Comparison of ENCODE assay signal across 25 cellular contexts in genomic region chr10:8272794-8273425, GRCh38.
DNase-seq lines count a peak whose midpoint lies in the region; ATAC-seq and TF ChIP-seq lines count a peak whose summit lies in the region.
"Had no signal": no experiment of that assay in that cellular context is flagged by ENCODE, and none has a peak within 500 bp of the region (broad histone marks: within the 10 kb centered on the region; RNA-seq: fewer than 3 reads in every experiment).

No MANE protein-coding gene starts in this region.

- DNase-seq in Caco-2: no peak
- peak; percentile 69 for DNase-seq in LNCaP clone FGC (ENCODE audit: low read depth)
- DNase-seq in WTC11 (ENCODE audit: low spot score): no peak
- peak in 1 of 2 donors; percentile 68 for DNase-seq in trophoblast cell
- no peak for DNase-seq in stimulated activated CD4-positive, alpha-beta T cell treated with anti-CD3 and anti-CD28 coated beads, Interleukin-4, amount 100 ng/mL, for 4 hours
- no peak for DNase-seq in cerebellum (ENCODE audit: low spot score)
- DNase-seq: BE2C; CD4-positive, alpha-beta T cell; COR-L47; DMS 273 treated with DMSO at 0.1 percent for 48 hours; DMS79 treated with DMSO at 0.1 percent for 48 hours; GM23248; H9; KBM-7; NCI-H1092 treated with DMSO at 0.1 percent for 48 hours; NCI-H1436 treated with DMSO at 0.1 percent for 48 hours; NCI-H1930; NCI-H2227 treated with DMSO at 0.1 percent for 48 hours; NCI-H510A treated with DMSO at 0.1 percent for 48 hours; NCI-H774; NK-92 treated with Interleukin-12 subunit alpha and Interleukin-12 subunit beta, amount 100 ng/mL, for 24 hours; Right ventricle myocardium superior had no signal

- no peak overlapping the region for H3K4ac ChIP-seq in trophoblast cell (ENCODE audit: low read depth, low read length)

- H3K27me3 Mint-ChIP-seq in Caco-2 (ENCODE audit: insufficient read depth, unreplicated experiment) (no peaks in the 10 kb centered on the region), WTC11 (ENCODE audit: low read depth) (peaks cover 35% of the 10 kb centered on the region)
- H3K27me3 Mint-ChIP-seq: CD4-positive, alpha-beta T cell had no signal

- no peak overlapping the region for H2AFZ ChIP-seq in trophoblast cell (ENCODE audit: insufficient read depth, low read length, poor library complexity)
- H2AFZ ChIP-seq: GM23248 had no signal

- H3K36me3 Mint-ChIP-seq in Caco-2 (ENCODE audit: insufficient read depth, unreplicated experiment): no peaks in the 10 kb centered on the region
- H3K36me3 Mint-ChIP-seq in WTC11: no peaks in the 10 kb centered on the region

- H3K4me1 Mint-ChIP-seq in Caco-2 (ENCODE audit: low read depth, unreplicated experiment): peaks cover 13% of the 10 kb centered on the region
- H3K4me1 Mint-ChIP-seq in WTC11: peaks cover 14% of the 10 kb centered on the region

- CTCF ChIA-PET in Caco-2 (lab: Charles Lee): interaction anchor here (0.6 kb wide), 1 partner anchor 81 kb away, joined by 7 read pairs; no protein-coding TSS in a partner anchor
- CTCF ChIA-PET in WTC11 (lab: Charles Lee): interaction anchor here (0.7 kb wide), 1 partner anchor 401 kb away, joined by 3 read pairs; no protein-coding TSS in a partner anchor

- H3K36me3 ChIP-seq in Caco-2 (ENCODE audit: control insufficient read depth, insufficient read depth, low read length) (no peaks in the 10 kb centered on the region), trophoblast cell (ENCODE audit: control insufficient read depth in 1 of 2, insufficient read depth in 2 of 2, low read length in 2 of 2) (no peaks in the 10 kb centered on the region)
- H3K36me3 ChIP-seq: BE2C had no signal

- no peak overlapping the region for H3K23ac ChIP-seq in trophoblast cell (ENCODE audit: low read length)

- H3K18ac ChIP-seq in trophoblast cell (ENCODE audit: low read length): no peak overlapping the region

- WGBS in trophoblast cell (ENCODE audit: extremely low coverage, insufficient coverage, insufficient read length): no CpG with 5 or more reads among the region's 10 CpGs

- H3K27me3 ChIP-seq in Caco-2 (replicated peaks; ENCODE audit: control insufficient read depth, insufficient read depth, low read length): no peaks in the 10 kb centered on the region
- no peaks in the 10 kb centered on the region for H3K27me3 ChIP-seq in trophoblast cell (ENCODE audit: insufficient read depth, low read length)
- H3K27me3 ChIP-seq: BE2C had no signal

- no peak overlapping the region for H3K4me2 ChIP-seq in trophoblast cell (ENCODE audit: low read length)

- ATAC-seq in WTC11: 0 out of 2 replicates have a peak, but pooled peaks have one; percentile 30
- ATAC-seq in GM21447 (IDR thresholded peaks at IDR 0.05; ENCODE audit: unreplicated experiment): no peak
- ATAC-seq: GM12878 had no signal

- no peaks in the 10 kb centered on the region for H3K9me3 Mint-ChIP-seq in Caco-2 (ENCODE audit: unreplicated experiment)
- H3K9me3 Mint-ChIP-seq in WTC11: no peaks in the 10 kb centered on the region; the same call in 1 of the 2 replicates
- H3K9me3 Mint-ChIP-seq: CD4-positive, alpha-beta T cell; H9 had no signal

- no peak overlapping the region for H3K9ac ChIP-seq in trophoblast cell (ENCODE audit: low read length)
- H3K9ac ChIP-seq: GM23248 had no signal

- no peak overlapping the region for H3K4me3 Mint-ChIP-seq in Caco-2 (ENCODE audit: unreplicated experiment)
- H3K4me3 Mint-ChIP-seq in WTC11: no peak overlapping the region
- H3K4me3 Mint-ChIP-seq: CD4-positive, alpha-beta T cell; H9 had no signal

- H3K14ac ChIP-seq in trophoblast cell (ENCODE audit: low read length): no peak overlapping the region

- peak overlapping the region; percentile 68 for H2BK120ac ChIP-seq in trophoblast cell (ENCODE audit: insufficient read depth, low read length, poor library complexity)

- H3K27ac Mint-ChIP-seq in Caco-2 (ENCODE audit: unreplicated experiment): peak overlapping the region; percentile 17
- no peak overlapping the region for H3K27ac Mint-ChIP-seq in WTC11
- H3K27ac Mint-ChIP-seq: CD4-positive, alpha-beta T cell; H9 had no signal

- no peak overlapping the region for H4K12ac ChIP-seq in trophoblast cell (ENCODE audit: low read depth, low read length)

- H2AK5ac ChIP-seq in trophoblast cell (ENCODE audit: low read length): no peak overlapping the region

- no peak overlapping the region for H3K4me3 ChIP-seq in Caco-2 (ENCODE audit: low read depth, low read length)
- H3K4me3 ChIP-seq in LNCaP clone FGC (ENCODE audit: low read depth, low read length): no peak overlapping the region
- no peak overlapping the region for H3K4me3 ChIP-seq in trophoblast cell (ENCODE audit: low read depth, low read length)
- H3K4me3 ChIP-seq: GM12878, GM23248 had no signal

- H3K27ac ChIP-seq in trophoblast cell (ENCODE audit: low read depth, low read length): no peak overlapping the region
- H3K27ac ChIP-seq: GM23248, HL-60 had no signal

- intact Hi-C loops in Caco-2 (cut with micrococcal nuclease; ENCODE audit: unreplicated experiment): no loop called here

- BruUV-seq in Caco-2 (replicated peaks; lab: Mats Ljungman, UMichigan): no TSS peak

- H3K79me1 ChIP-seq in trophoblast cell (ENCODE audit: low read length): no peaks in the 10 kb centered on the region

- H4K8ac ChIP-seq in trophoblast cell (ENCODE audit: low read depth, low read length): no peak overlapping the region

- H2BK12ac ChIP-seq in trophoblast cell (ENCODE audit: low read length): peak overlapping the region; percentile 77

- H3K9me3 ChIP-seq in Caco-2 (no peaks in the 10 kb centered on the region), trophoblast cell (ENCODE audit: insufficient read depth, low read depth, low read length) (no peaks in the 10 kb centered on the region)
- H3K9me3 ChIP-seq: BE2C had no signal

- no peaks in the 10 kb centered on the region for H3K79me2 ChIP-seq in trophoblast cell (ENCODE audit: control insufficient read depth, insufficient read depth, low read length, poor library complexity)

- POLR2A ChIA-PET in Caco-2 (lab: Charles Lee): no interaction called here
- POLR2A ChIA-PET in WTC11 (lab: Charles Lee): interaction anchor here (0.7 kb wide), 2 partner anchors 34 to 187 kb away, joined by 3 to 11 read pairs; no protein-coding TSS in a partner anchor

- no peak for TF ChIP-seq CTCF in Caco-2 (IDR thresholded peaks at IDR 0.05; ENCODE audit: insufficient read depth in 1 of 2, low read depth in 1 of 2, low read length in 1 of 2, severe bottlenecking in 1 of 2, unreplicated experiment in 1 of 2)
- TF ChIP-seq CTCF in LNCaP clone FGC (IDR thresholded peaks at IDR 0.05; ENCODE audit: control insufficient read depth, extremely low read depth, insufficient read depth): no peak
- TF ChIP-seq CTCF in WTC11 (IDR thresholded peaks at IDR 0.05): no peak

- no peak overlapping the region for H4K91ac ChIP-seq in trophoblast cell (ENCODE audit: low read depth, low read length)

- H3K4me1 ChIP-seq in Caco-2 (peaks cover 7% of the 10 kb centered on the region; the same call in 1 of the 2 replicates), trophoblast cell (ENCODE audit: control insufficient read depth in 1 of 2, insufficient read depth in 2 of 2, low read length in 2 of 2) (peaks cover 0 to 2% of the 10 kb centered on the region in 2 experiments)

- H2BK5ac ChIP-seq in trophoblast cell (ENCODE audit: low read depth, low read length, poor library complexity): no peak overlapping the region

TF ChIP-seq in WTC11, 78 proteins besides CTCF, POLR2A, EP300 and RAD21:
- TF ChIP-seq ZNF317 (CRISPR knock-in tag; IDR thresholded peaks at IDR 0.05; ENCODE audit: borderline replicate concordance, low read depth): no peak
TF ChIP-seq in WTC11: peak in this region for 0.
